In the genomic region with DNA sequence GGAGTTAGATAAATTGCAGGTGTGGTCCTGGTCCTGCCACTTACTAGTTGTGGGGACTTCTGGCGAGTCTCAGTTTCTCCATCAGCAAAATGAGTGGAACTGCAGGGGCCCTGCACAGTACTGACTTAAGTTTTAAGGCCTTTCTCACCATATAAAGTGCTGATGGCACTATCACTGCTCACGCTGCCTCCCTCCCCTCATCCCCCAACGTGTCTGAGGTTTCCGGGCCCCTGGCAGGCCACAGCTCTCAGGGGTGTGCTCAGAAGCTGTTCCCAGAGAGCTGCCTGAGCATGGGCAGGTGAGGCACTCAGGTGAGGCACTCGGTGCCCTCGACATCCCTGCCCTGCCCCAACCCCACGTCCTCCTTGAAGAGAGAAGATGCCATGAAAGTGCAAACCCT, we compare ENCODE assay signal across 25 cellular contexts.
DNase-seq lines count a peak whose midpoint lies in the region; ATAC-seq and TF ChIP-seq lines count a peak whose summit lies in the region.
"Had no signal": no experiment of that assay in that cellular context is flagged by ENCODE, and none has a peak within 500 bp of the region (broad histone marks: within the 10 kb centered on the region; RNA-seq: fewer than 3 reads in every experiment).

No MANE protein-coding gene starts in this region.

- H3K27ac Mint-ChIP-seq in activated naive CD8-positive, alpha-beta T cell: peak overlapping the region; percentile 72
- no peak overlapping the region for H3K27ac Mint-ChIP-seq in activated naive CD8-positive, alpha-beta T cell treated with anti-CD3 and anti-CD28 coated beads for 36 hours
- H3K27ac Mint-ChIP-seq in activated CD8-positive, alpha-beta T cell treated with anti-CD3 and anti-CD28 coated beads for 36 hours: peak overlapping the region; percentile 52
- peak overlapping the region in 6 of 9 donors; percentile 21 to 89 (median 70) for H3K27ac Mint-ChIP-seq in naive thymus-derived CD4-positive, alpha-beta T cell
- H3K27ac Mint-ChIP-seq: nephron, WTC11 had no signal

- no peaks in the 10 kb centered on the region for H3K9me3 ChIP-seq in naive thymus-derived CD4-positive, alpha-beta T cell (ENCODE audit: control insufficient read depth in 2 of 3, low read length in 3 of 3)
- H3K9me3 ChIP-seq: colonic mucosa, esophagus muscularis mucosa, left lung, ovary had no signal

- peak; percentile 90 for ATAC-seq in activated CD8-positive, alpha-beta T cell treated with anti-CD3 and anti-CD28 coated beads for 36 hours
- peak; percentile 71 for ATAC-seq in naive thymus-derived CD4-positive, alpha-beta T cell
- ATAC-seq: left lung, WTC11 had no signal

- no peak overlapping the region for H3K27ac ChIP-seq in naive thymus-derived CD4-positive, alpha-beta T cell (ENCODE audit: low read depth, low read length)
- H3K27ac ChIP-seq: colonic mucosa, esophagus muscularis mucosa, left lung, ovary, SK-N-MC had no signal

- H3K27me3 ChIP-seq in naive thymus-derived CD4-positive, alpha-beta T cell (ENCODE audit: control insufficient read depth in 2 of 2, insufficient read depth in 2 of 2, low read length in 2 of 2): no peaks in the 10 kb centered on the region
- H3K27me3 ChIP-seq: colonic mucosa, esophagus muscularis mucosa, left lung, ovary had no signal

- TF ChIP-seq CTCF in activated CD8-positive, alpha-beta T cell treated with anti-CD3 and anti-CD28 coated beads for 36 hours (IDR thresholded peaks at IDR 0.05): no peak

- CTCF ChIA-PET in activated CD8-positive, alpha-beta T cell treated with anti-CD3 and anti-CD28 coated beads for 36 hours (lab: Charles Lee): no interaction called here
- CTCF ChIA-PET in naive thymus-derived CD4-positive, alpha-beta T cell (lab: Charles Lee): no interaction called here

- POLR2A ChIA-PET in activated CD8-positive, alpha-beta T cell treated with anti-CD3 and anti-CD28 coated beads for 36 hours (lab: Charles Lee): no interaction called here
- POLR2A ChIA-PET in naive thymus-derived CD4-positive, alpha-beta T cell (lab: Charles Lee): interaction anchor here (1.0 kb wide), 1 partner anchor 11 kb away, joined by 3 read pairs; no protein-coding TSS in a partner anchor

- no peaks in the 10 kb centered on the region for H3K27me3 Mint-ChIP-seq in activated naive CD8-positive, alpha-beta T cell
- H3K27me3 Mint-ChIP-seq in activated naive CD8-positive, alpha-beta T cell treated with anti-CD3 and anti-CD28 coated beads for 36 hours: no peaks in the 10 kb centered on the region
- H3K27me3 Mint-ChIP-seq in activated CD8-positive, alpha-beta T cell treated with anti-CD3 and anti-CD28 coated beads for 36 hours: no peaks in the 10 kb centered on the region
- no peaks in the 10 kb centered on the region for H3K27me3 Mint-ChIP-seq in naive thymus-derived CD4-positive, alpha-beta T cell

- H3K4me3 ChIP-seq in naive thymus-derived CD4-positive, alpha-beta T cell (ENCODE audit: low read length): no peak overlapping the region
- H3K4me3 ChIP-seq: colonic mucosa, esophagus muscularis mucosa, left lung, ovary, SK-N-MC, smooth muscle cell had no signal

- peaks cover 41% of the 10 kb centered on the region for H3K4me1 Mint-ChIP-seq in activated naive CD8-positive, alpha-beta T cell (ENCODE audit: low read depth)
- H3K4me1 Mint-ChIP-seq in activated naive CD8-positive, alpha-beta T cell treated with anti-CD3 and anti-CD28 coated beads for 36 hours: peaks cover 9% of the 10 kb centered on the region
- H3K4me1 Mint-ChIP-seq in activated CD8-positive, alpha-beta T cell treated with anti-CD3 and anti-CD28 coated beads for 36 hours (ENCODE audit: low read depth): peaks cover 23% of the 10 kb centered on the region
- peaks cover 16 to 66% (median 51%) of the 10 kb centered on the region in 7 donors for H3K4me1 Mint-ChIP-seq in naive thymus-derived CD4-positive, alpha-beta T cell

- intact Hi-C loops in activated CD8-positive, alpha-beta T cell treated with anti-CD3 and anti-CD28 coated beads for 36 hours (cut with micrococcal nuclease): no loop called here
- intact Hi-C loops in naive thymus-derived CD4-positive, alpha-beta T cell (cut with micrococcal nuclease): no loop called here

- H3K36me3 Mint-ChIP-seq in activated naive CD8-positive, alpha-beta T cell: peaks cover 3% of the 10 kb centered on the region
- H3K36me3 Mint-ChIP-seq in activated naive CD8-positive, alpha-beta T cell treated with anti-CD3 and anti-CD28 coated beads for 36 hours: peaks cover 8% of the 10 kb centered on the region
- peaks cover 4% of the 10 kb centered on the region for H3K36me3 Mint-ChIP-seq in activated CD8-positive, alpha-beta T cell treated with anti-CD3 and anti-CD28 coated beads for 36 hours (ENCODE audit: low read depth)
- peaks cover 2 to 38% (median 10%) of the 10 kb centered on the region in 5 donors for H3K36me3 Mint-ChIP-seq in naive thymus-derived CD4-positive, alpha-beta T cell

- H3K9me3 Mint-ChIP-seq in activated naive CD8-positive, alpha-beta T cell (ENCODE audit: low read depth): no peaks in the 10 kb centered on the region
- H3K9me3 Mint-ChIP-seq in activated naive CD8-positive, alpha-beta T cell treated with anti-CD3 and anti-CD28 coated beads for 36 hours: no peaks in the 10 kb centered on the region
- no peaks in the 10 kb centered on the region for H3K9me3 Mint-ChIP-seq in activated CD8-positive, alpha-beta T cell treated with anti-CD3 and anti-CD28 coated beads for 36 hours
- no peaks in the 10 kb centered on the region for H3K9me3 Mint-ChIP-seq in naive thymus-derived CD4-positive, alpha-beta T cell
- H3K9me3 Mint-ChIP-seq: nephron, WTC11 had no signal

- H3K36me3 ChIP-seq in naive thymus-derived CD4-positive, alpha-beta T cell (ENCODE audit: control insufficient read depth in 2 of 3, insufficient read depth in 3 of 3, low read length in 3 of 3): peaks cover 0 to 56% (median 0%) of the 10 kb centered on the region in 3 experiments
- H3K36me3 ChIP-seq: ovary had no signal

- H3K4me1 ChIP-seq in naive thymus-derived CD4-positive, alpha-beta T cell (ENCODE audit: control insufficient read depth in 2 of 2, insufficient read depth in 2 of 2, low read length in 2 of 2): peaks cover 0 to 22% of the 10 kb centered on the region in 2 donors
- H3K4me1 ChIP-seq: colonic mucosa, left lung had no signal

- DNase-seq in activated naive CD8-positive, alpha-beta T cell treated with anti-CD3 and anti-CD28 coated beads for 36 hours: no peak
- peak; percentile 49 for DNase-seq in activated CD8-positive, alpha-beta T cell treated with anti-CD3 and anti-CD28 coated beads for 36 hours
- DNase-seq in naive thymus-derived CD4-positive, alpha-beta T cell: peak in 1 of 9 donors; percentile 10
- DNase-seq in D341Med (ENCODE audit: low spot score) (no peak), NCI-H2227 treated with DMSO at 0.1 percent for 48 hours (lab: John Stamatoyannopoulos, UW) (no peak), NOMO-1 (lab: John Stamatoyannopoulos, UW; ENCODE audit: unreplicated experiment in 2 of 2) (no peak), RKO (ENCODE audit: low spot score) (no peak)
- DNase-seq: C1 segment of cervical spinal cord; colonic mucosa; DMS 273 treated with DMSO at 0.1 percent for 48 hours; effector memory CD4-positive, alpha-beta T cell; foreskin melanocyte; left lung; NCI-H1105 treated with DMSO at 0.1 percent for 48 hours; NCI-H2029; ovary; retina; stimulated activated CD4-positive, alpha-beta T cell treated with anti-CD3 and anti-CD28 coated beads, Interleukin-2, amount 100 ng/mL, for 24 hours; T-helper 9 cell had no signal

- no peak overlapping the region for H3K4me3 Mint-ChIP-seq in activated naive CD8-positive, alpha-beta T cell
- H3K4me3 Mint-ChIP-seq in activated naive CD8-positive, alpha-beta T cell treated with anti-CD3 and anti-CD28 coated beads for 36 hours: no peak overlapping the region
- no peak overlapping the region for H3K4me3 Mint-ChIP-seq in activated CD8-positive, alpha-beta T cell treated with anti-CD3 and anti-CD28 coated beads for 36 hours
- peak overlapping the region in 4 of 10 donors; percentile 12 to 50 (median 28) for H3K4me3 Mint-ChIP-seq in naive thymus-derived CD4-positive, alpha-beta T cell
- H3K4me3 Mint-ChIP-seq: nephron, WTC11 had no signal
